Comparison of ENCODE assay signal across 8 cellular contexts in genomic region chr13:51614350-51614786, GRCh38.
A peak's percentile ranks its signal among the peaks of the same experiment; 100 is the strongest.
DNase-seq lines count a peak whose midpoint lies in the region; ATAC-seq and TF ChIP-seq lines count a peak whose summit lies in the region.

No MANE protein-coding gene starts in this region.

- no peak overlapping the region for H3K27ac ChIP-seq in tibial artery

- no peaks in the 10 kb centered on the region for H3K36me3 ChIP-seq in tibial artery

- no peaks in the 10 kb centered on the region for H3K27me3 ChIP-seq in tibial artery

- H3K9me3 ChIP-seq in tibial artery: no peaks in the 10 kb centered on the region

- peak; percentile 13 for DNase-seq in NCI-H2227 treated with DMSO at 0.1 percent for 48 hours (lab: John Stamatoyannopoulos, UW)
- DNase-seq in activated T-cell treated with anti-CD3 and anti-CD28 coated beads for 48 hours (ENCODE audit: low read depth): peak; percentile 30
- DNase-seq in hippocampal formation (lab: John Stamatoyannopoulos, UW): peak; percentile 30 to 61
- DNase-seq in stimulated activated CD4-positive, alpha-beta T cell treated with anti-CD3 and anti-CD28 coated beads, TNF-alpha, amount 100 ng/mL, for 1 hour (ENCODE audit: low read depth in 3 of 3, low spot score in 1 of 3): peak; percentile 1 to 4 (median 1)
- no peak for DNase-seq in epidermal melanocyte (ENCODE audit: insufficient read length, low spot score)
- DNase-seq in tibial artery: no peak

- H3K4me1 ChIP-seq in tibial artery: peaks cover 0 to 36% (median 4%) of the 10 kb centered on the region in 4 donors

- peak; percentile 89 for ATAC-seq in GM18517 (IDR thresholded peaks at IDR 0.05; ENCODE audit: unreplicated experiment)
- ATAC-seq in HG02678 (IDR thresholded peaks at IDR 0.05; ENCODE audit: unreplicated experiment): peak; percentile 84

- TF ChIP-seq CTCF in tibial artery (IDR thresholded peaks at IDR 0.05): no peak

- intact Hi-C loops in tibial artery (cut with DNase I; ENCODE audit: low total_unique reads): no loop called here

- no peak overlapping the region for H3K4me3 ChIP-seq in tibial artery

Comparison
In these comparisons a context has a peak if more than half of its experiments do, and no peak if none do; other contexts are left out.
1. DNase-seq: peak in NCI-H2227 treated with DMSO at 0.1 percent for 48 hours (single experiment), activated T-cell treated with anti-CD3 and anti-CD28 coated beads for 48 hours (single experiment), hippocampal formation (2 of 2) and stimulated activated CD4-positive, alpha-beta T cell treated with anti-CD3 and anti-CD28 coated beads, TNF-alpha, amount 100 ng/mL, for 1 hour (3 of 3); none in epidermal melanocyte (single experiment) and tibial artery (0 of 2).